Comparison of ENCODE assay signal across 9 cellular contexts in genomic region chr18:50644807-50645206, GRCh38.
DNase-seq lines count a peak whose midpoint lies in the region; ATAC-seq and TF ChIP-seq lines count a peak whose summit lies in the region.
"Had no signal": no experiment of that assay in that cellular context is flagged by ENCODE, and none has a peak within 500 bp of the region (broad histone marks: within the 10 kb centered on the region; RNA-seq: fewer than 3 reads in every experiment).

No MANE protein-coding gene starts in this region.

- H4K20me1 ChIP-seq in OCI-LY3 (ENCODE audit: insufficient read depth, low read length) = no peaks in the 10 kb centered on the region

- intact Hi-C loops in posterior vena cava (cut with DNase I) = no loop called here

- H3K79me2 ChIP-seq in OCI-LY3 (ENCODE audit: low read length) = no peaks in the 10 kb centered on the region

- peaks cover 33% of the 10 kb centered on the region for H3K27me3 ChIP-seq in OCI-LY3 (ENCODE audit: low read depth, low read length)

- H3K9ac ChIP-seq in OCI-LY3 (ENCODE audit: low read length) = no peak overlapping the region

- ATAC-seq in esophagus mucosa (peak; percentile 57), GM18517 (IDR thresholded peaks at IDR 0.05; ENCODE audit: unreplicated experiment) (no peak)

- H3K9me3 ChIP-seq in OCI-LY3 (ENCODE audit: insufficient read depth, low read length) = no peaks in the 10 kb centered on the region

- H2AFZ ChIP-seq in OCI-LY3 (ENCODE audit: low read depth, low read length) = no peak overlapping the region

- H3K4me3 ChIP-seq in OCI-LY3 (ENCODE audit: low read length) = no peak overlapping the region
- H3K4me3 ChIP-seq in retinal pigment epithelial cell (ENCODE audit: low read length) = no peak overlapping the region

- TF ChIP-seq CTCF in OCI-LY3 (IDR thresholded peaks at IDR 0.05; ENCODE audit: low read depth, low read length) (peak; percentile 77), retinal pigment epithelial cell (conservative IDR thresholded peaks at IDR 0.05; ENCODE audit: low read depth, low read length) (peak; percentile 49)

- DNase-seq in NCI-H510A treated with DMSO at 0.1 percent for 48 hours (lab: John Stamatoyannopoulos, UW) (peak; percentile 15), NCI-H510A (lab: John Stamatoyannopoulos, UW) (no peak), retinal pigment epithelial cell (ENCODE audit: low read depth) (no peak), posterior vena cava (ENCODE audit: low spot score) (no peak)
- no peak for DNase-seq in central memory CD4-positive, alpha-beta T cell
- DNase-seq: stimulated activated CD4-positive, alpha-beta T cell treated with anti-CD3 and anti-CD28 coated beads, Interleukin-2, amount 100 ng/mL, for 24 hours had no signal

- H3K4me1 ChIP-seq in OCI-LY3 (ENCODE audit: low read length) = no peaks in the 10 kb centered on the region

- no peaks in the 10 kb centered on the region for H3K36me3 ChIP-seq in OCI-LY3 (replicated peaks; ENCODE audit: low read depth, low read length)

- H3K4me2 ChIP-seq in OCI-LY3 (ENCODE audit: low read length) = no peak overlapping the region

- H3K27ac ChIP-seq in OCI-LY3 (ENCODE audit: low read length) = no peak overlapping the region
